In genomic region chr2:58429285-58429874, GRCh38 we compare ENCODE assay signal across 11 cellular contexts.
DNase-seq lines count a peak whose midpoint lies in the region; TF ChIP-seq lines count a peak whose summit lies in the region.
"Had no signal": no experiment of that assay in that cellular context is flagged by ENCODE, and none has a peak within 500 bp of the region (broad histone marks: within the 10 kb centered on the region; RNA-seq: fewer than 3 reads in every experiment).

No MANE protein-coding gene starts in this region.

- H3K9me3 ChIP-seq in mammary epithelial cell (replicated peaks; ENCODE audit: insufficient read depth, low read length) (no peaks in the 10 kb centered on the region), testis (no peaks in the 10 kb centered on the region), SJCRH30 (replicated peaks) (no peaks in the 10 kb centered on the region)
- H3K9me3 ChIP-seq: BLaER1 had no signal

- TF ChIP-seq CTCF in MCF 10A (IDR thresholded peaks at IDR 0.05; ENCODE audit: unreplicated experiment) = no peak
- TF ChIP-seq CTCF in mammary epithelial cell (conservative IDR thresholded peaks at IDR 0.05 in 1 of 2, IDR thresholded peaks at IDR 0.05 in 1 of 2; ENCODE audit: extremely low read depth in 1 of 2, insufficient read depth in 1 of 2, low read depth in 1 of 2, low read length in 2 of 2) = no peak
- no peak for TF ChIP-seq CTCF in astrocyte of the cerebellum (IDR thresholded peaks at IDR 0.05; ENCODE audit: low read depth, low read length, missing control alignments)
- no peak for TF ChIP-seq CTCF in testis (IDR thresholded peaks at IDR 0.05)

- no peak overlapping the region for H3K4me2 ChIP-seq in mammary epithelial cell (ENCODE audit: insufficient read depth, low read depth, low read length)

- no peak overlapping the region for H2AFZ ChIP-seq in mammary epithelial cell (ENCODE audit: low read depth, low read length)

- WGBS in mammary epithelial cell (ENCODE audit: low coverage, missing lambda C conversion rate) = 38% methylated on average over 4 of the region's 4 CpGs
- WGBS in testis, 2 donors = 36 to 40% methylated on average over 4 of the region's 4 CpGs

- H3K4me1 ChIP-seq in mammary epithelial cell (ENCODE audit: insufficient read depth, low read length) (peaks cover 5% of the 10 kb centered on the region), testis (no peaks in the 10 kb centered on the region), SJCRH30 (no peaks in the 10 kb centered on the region)
- H3K4me1 ChIP-seq: BLaER1 had no signal

- no peaks in the 10 kb centered on the region for H3K36me3 Mint-ChIP-seq in MCF 10A (ENCODE audit: insufficient read depth, unreplicated experiment)

- H3K27me3 Mint-ChIP-seq in MCF 10A (ENCODE audit: insufficient read depth, unreplicated experiment) = no peaks in the 10 kb centered on the region

- H3K27ac ChIP-seq in mammary epithelial cell (ENCODE audit: insufficient read depth, low read depth, low read length) = no peak overlapping the region
- no peak overlapping the region for H3K27ac ChIP-seq in testis
- no peak overlapping the region for H3K27ac ChIP-seq in SJCRH30
- H3K27ac ChIP-seq: BLaER1 had no signal

- DNase-seq in MCF 10A (ENCODE audit: unreplicated experiment) (no peak), mammary epithelial cell (no peak), astrocyte of the cerebellum (ENCODE audit: low read depth) (no peak), medulla oblongata (ENCODE audit: extremely low spot score) (peak; percentile 40), testis (no peak), SJCRH30 (no peak), SKM-1 (lab: John Stamatoyannopoulos, UW; ENCODE audit: unreplicated experiment) (no peak)
- no peak for DNase-seq in effector CD4-positive, alpha-beta T cell
- DNase-seq: small intestine, SW 1271 had no signal

- no peak overlapping the region for H3K4me3 ChIP-seq in mammary epithelial cell (replicated peaks in 1 of 3; ENCODE audit: insufficient read depth in 1 of 3, low read depth in 2 of 3, low read length in 3 of 3)
- peak overlapping the region; percentile 64 for H3K4me3 ChIP-seq in astrocyte of the cerebellum (ENCODE audit: low read depth, low read length)
- H3K4me3 ChIP-seq in testis = peak overlapping the region; percentile 48 to 51
- no peak overlapping the region for H3K4me3 ChIP-seq in SJCRH30

- H3K27me3 ChIP-seq in mammary epithelial cell (ENCODE audit: insufficient read depth, low read length) = peaks cover 16% of the 10 kb centered on the region
- no peaks in the 10 kb centered on the region for H3K27me3 ChIP-seq in testis
- no peaks in the 10 kb centered on the region for H3K27me3 ChIP-seq in SJCRH30
- H3K27me3 ChIP-seq: BLaER1 had no signal

- peaks cover 5% of the 10 kb centered on the region for H3K4me1 Mint-ChIP-seq in MCF 10A (ENCODE audit: insufficient read depth, unreplicated experiment)

- no peak overlapping the region for H3K27ac Mint-ChIP-seq in MCF 10A (ENCODE audit: low read depth, unreplicated experiment)

- POLR2A ChIA-PET in MCF 10A (lab: Yijun Ruan, JAX) = no interaction called here

- no peaks in the 10 kb centered on the region for H3K9me3 Mint-ChIP-seq in MCF 10A (ENCODE audit: unreplicated experiment)

- no peak overlapping the region for H3K9ac ChIP-seq in mammary epithelial cell (ENCODE audit: insufficient read depth, low read length)
- H3K9ac ChIP-seq: BLaER1 had no signal

- no peaks in the 10 kb centered on the region for H3K79me2 ChIP-seq in mammary epithelial cell (ENCODE audit: insufficient read depth, low read length)

- no peak for TF ChIP-seq POLR2A in testis (IDR thresholded peaks at IDR 0.05)

- H3K36me3 ChIP-seq in mammary epithelial cell (ENCODE audit: insufficient read depth, low read length) (no peaks in the 10 kb centered on the region), testis (ENCODE audit: low read depth, missing control alignments) (no peaks in the 10 kb centered on the region), SJCRH30 (no peaks in the 10 kb centered on the region)
- H3K36me3 ChIP-seq: BLaER1 had no signal

- no peaks in the 10 kb centered on the region for H4K20me1 ChIP-seq in mammary epithelial cell (ENCODE audit: insufficient read depth, low read length)
- H4K20me1 ChIP-seq: BLaER1 had no signal

- peak overlapping the region; percentile 80 for H3K4me3 Mint-ChIP-seq in MCF 10A (ENCODE audit: unreplicated experiment)

- dilution Hi-C loops in mammary epithelial cell (cut with HindIII; ENCODE audit: low sequenced_read_pairs) = no loop called here

- in situ Hi-C loops in mammary epithelial cell (cut with MboI; ENCODE audit: low sequenced_read_pairs in 2 of 2) = loop anchor here in 1 of 2 donors (25.0 kb wide), 2 partner anchors 517 to 667 kb away; no protein-coding TSS in a partner anchor
- in situ Hi-C loops in astrocyte of the cerebellum (cut with HindIII; ENCODE audit: low sequenced_read_pairs) = no loop called here

- no TSS peak for BruUV-seq in MCF 10A (replicated peaks; lab: Mats Ljungman, UMichigan)
- no TSS peak for BruUV-seq in mammary epithelial cell (replicated peaks; lab: Mats Ljungman, UMichigan)

- CTCF ChIA-PET in MCF 10A (lab: Yijun Ruan, JAX) = interaction anchor here (0.6 to 1.3 kb wide), 3 partner anchors 18 to 263 kb away, joined by 3 to 4 read pairs (median 3); no protein-coding TSS in a partner anchor
- CTCF ChIA-PET in mammary epithelial cell (lab: Charles Lee; ENCODE audit: low non-redundant PET) = no interaction called here

- intact Hi-C loops in MCF 10A (cut with micrococcal nuclease) (no loop called here), mammary epithelial cell (cut with micrococcal nuclease) (no loop called here), testis (cut with DNase I; ENCODE audit: low total_unique reads) (no loop called here)

Comparison
In these comparisons a context has a peak if more than half of its experiments do, and no peak if none do; other contexts are left out.
1. H3K4me3 ChIP-seq: peak in astrocyte of the cerebellum (single experiment) and testis (2 of 2); none in mammary epithelial cell (0 of 3) and SJCRH30 (single experiment).